ENCODE assay signal across 8 cellular contexts in the genomic region with DNA sequence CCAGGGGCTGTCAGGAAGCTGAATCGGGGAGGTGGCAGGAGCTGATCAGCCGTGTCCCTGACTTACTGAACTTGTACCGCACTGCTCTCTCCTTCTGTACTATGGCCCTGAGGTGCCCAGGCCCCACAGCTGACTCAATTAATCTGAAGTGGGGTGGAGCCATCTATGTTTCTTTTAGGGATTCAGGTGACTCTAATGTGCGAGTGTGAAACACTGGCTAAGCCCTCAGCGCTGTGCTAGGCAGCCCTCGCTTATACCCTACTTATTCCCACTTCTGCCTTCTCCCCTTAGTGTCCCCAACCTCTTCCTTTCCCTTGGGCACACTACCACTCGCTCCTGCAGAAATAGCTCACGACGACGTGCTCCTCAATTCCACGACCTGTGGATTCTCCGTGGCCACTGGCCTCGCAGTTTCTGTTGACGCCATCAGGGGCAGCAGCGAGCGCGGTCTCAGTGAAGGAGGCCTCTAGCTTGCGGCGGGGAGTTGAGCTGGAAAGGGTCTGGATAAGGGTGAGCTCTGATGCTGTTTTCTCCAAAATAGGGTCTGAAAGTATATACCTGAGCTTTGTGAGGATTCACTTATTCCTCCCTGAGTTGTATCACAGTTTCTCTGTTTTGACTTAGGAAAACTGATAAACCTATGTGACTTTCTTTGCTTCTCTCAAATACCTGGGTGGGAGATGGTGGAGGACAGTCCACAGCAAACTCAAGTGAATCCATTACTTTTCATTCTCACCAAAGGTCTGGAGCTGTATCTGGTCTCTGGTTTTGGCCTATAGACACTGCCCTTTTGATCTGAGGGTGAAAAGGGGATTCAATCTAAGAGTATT.
DNase-seq lines count a peak whose midpoint lies in the region; ATAC-seq, FAIRE-seq and TF ChIP-seq lines count a peak whose summit lies in the region.

No MANE protein-coding gene starts in this region.

- H3K36me3 ChIP-seq in WERI-Rb-1 (no peaks in the 10 kb centered on the region), mesenchymal stem cell (ENCODE audit: control insufficient read depth in 1 of 2, insufficient read depth in 2 of 2, low read depth in 1 of 2, low read length in 2 of 2) (no peaks in the 10 kb centered on the region)

- TF ChIP-seq POLR2A in H54 (IDR thresholded peaks at IDR 0.05; ENCODE audit: low read depth, low read length), result no peak

- no peak for ATAC-seq in GM21576 (IDR thresholded peaks at IDR 0.05; ENCODE audit: unreplicated experiment)

- H2AK5ac ChIP-seq in mesenchymal stem cell (ENCODE audit: low read length, severe bottlenecking), result no peak overlapping the region

- no peak overlapping the region for H2BK15ac ChIP-seq in mesenchymal stem cell (ENCODE audit: low read depth, poor library complexity, severe bottlenecking)

- no peak overlapping the region for H2BK5ac ChIP-seq in mesenchymal stem cell (ENCODE audit: low read depth, low read length, poor library complexity, severe bottlenecking)

- H3K27me3 ChIP-seq in WERI-Rb-1 (ENCODE audit: insufficient read depth, low read depth, severe bottlenecking), result no peaks in the 10 kb centered on the region
- no peaks in the 10 kb centered on the region for H3K27me3 ChIP-seq in mesenchymal stem cell (ENCODE audit: control insufficient read depth in 1 of 2, insufficient read depth in 1 of 2, low read length in 2 of 2)

- no peak overlapping the region for H4K8ac ChIP-seq in mesenchymal stem cell (ENCODE audit: low read length)

- H3K14ac ChIP-seq in mesenchymal stem cell (ENCODE audit: low read length in 2 of 2), result peak overlapping the region in 1 of 2 experiments; percentile 48

- H3K9me3 ChIP-seq in WERI-Rb-1 (ENCODE audit: severe bottlenecking) (no peaks in the 10 kb centered on the region), mesenchymal stem cell (ENCODE audit: control insufficient read depth, low read length) (no peaks in the 10 kb centered on the region)

- H3K4ac ChIP-seq in mesenchymal stem cell (ENCODE audit: low read depth in 1 of 2, low read length in 2 of 2), result peak overlapping the region in 1 of 2 experiments; percentile 30

- H3K9ac ChIP-seq in mesenchymal stem cell (ENCODE audit: low read length), result no peak overlapping the region

- peaks cover 7% of the 10 kb centered on the region for H3K4me1 ChIP-seq in mesenchymal stem cell (ENCODE audit: control insufficient read depth, insufficient read depth, low read depth, low read length)

- no peak overlapping the region for H3K23ac ChIP-seq in mesenchymal stem cell (ENCODE audit: low read length in 2 of 2)

- H3K27ac ChIP-seq in WERI-Rb-1, result no peak overlapping the region
- no peak overlapping the region for H3K27ac ChIP-seq in coronary artery
- H3K27ac ChIP-seq in mesenchymal stem cell (ENCODE audit: low read length, poor library complexity, severe bottlenecking), result no peak overlapping the region

- no peak for FAIRE-seq in H54 (lab: Jason Lieb, UNC)

- no peak for DNase-seq in AG04449 (ENCODE audit: low read depth, low spot score)
- peak; percentile 17 for DNase-seq in H54 (ENCODE audit: insufficient read length, low spot score)
- DNase-seq in WERI-Rb-1, result peak; percentile 24
- DNase-seq in coronary artery (ENCODE audit: low spot score), result no peak
- peak; percentile 37 for DNase-seq in mesenchymal stem cell
- peak in 5 of 6 experiments; percentile 1 to 34 (median 8) for DNase-seq in stimulated activated naive CD4-positive, alpha-beta T cell (lab: John Stamatoyannopoulos, UW)
- DNase-seq in MV-4-11 (lab: John Stamatoyannopoulos, UW), result no peak

- no peak overlapping the region for H4K91ac ChIP-seq in mesenchymal stem cell (ENCODE audit: low read length)

- no peaks in the 10 kb centered on the region for H3K79me1 ChIP-seq in mesenchymal stem cell (replicated peaks; ENCODE audit: low read length, poor library complexity, severe bottlenecking)

- H3K4me2 ChIP-seq in mesenchymal stem cell (ENCODE audit: low read length, poor library complexity, severe bottlenecking), result no peak overlapping the region

- H3K4me3 ChIP-seq in AG04449 (ENCODE audit: low read depth, low read length) (no peak overlapping the region), WERI-Rb-1 (ENCODE audit: low read depth, low read length) (no peak overlapping the region), coronary artery (no peak overlapping the region), mesenchymal stem cell (ENCODE audit: insufficient read depth in 1 of 2, low read depth in 1 of 2, low read length in 2 of 2) (no peak overlapping the region)

- H2BK120ac ChIP-seq in mesenchymal stem cell (ENCODE audit: low read depth, low read length), result no peak overlapping the region

- peak; percentile 70 for TF ChIP-seq CTCF in AG04449 (IDR thresholded peaks at IDR 0.05; ENCODE audit: insufficient read depth, low read length, missing control alignments)
- TF ChIP-seq CTCF in WERI-Rb-1 (IDR thresholded peaks at IDR 0.05; ENCODE audit: low read depth, low read length), result peak; percentile 82
- peak; percentile 76 for TF ChIP-seq CTCF in coronary artery (IDR thresholded peaks at IDR 0.05)

- CTCF ChIA-PET in AG04449 (lab: Yijun Ruan, JAX), result interaction anchor here (0.6 to 2.3 kb wide), 17 partner anchors 9 to 409 kb away, joined by 3 to 11 read pairs (median 4); no protein-coding TSS in a partner anchor

- peak overlapping the region in 1 of 2 experiments; percentile 64 for H3K18ac ChIP-seq in mesenchymal stem cell (ENCODE audit: low read depth in 1 of 2, low read length in 2 of 2)

- POLR2A ChIA-PET in AG04449 (lab: Yijun Ruan, JAX), result no interaction called here

- H2BK12ac ChIP-seq in mesenchymal stem cell (ENCODE audit: low read length in 2 of 2), result peak overlapping the region in 1 of 2 experiments; percentile 63

- H2AFZ ChIP-seq in mesenchymal stem cell (ENCODE audit: low read depth, low read length), result peak overlapping the region; percentile 54

- WGBS in mesenchymal stem cell, result 37% methylated on average over 19 of the region's 19 CpGs

Comparison
In these comparisons a context has a peak if more than half of its experiments do, and no peak if none do; other contexts are left out.
1. DNase-seq: peak in H54 (single experiment), WERI-Rb-1 (single experiment), mesenchymal stem cell (single experiment) and stimulated activated naive CD4-positive, alpha-beta T cell (5 of 6); none in AG04449 (single experiment), coronary artery (single experiment) and MV-4-11 (single experiment).
2. Peak in every context shown above with its lines, with median percentiles within 50 percentile points of each other: CTCF ChIP-seq.